29 cellular contexts compared by ENCODE assay signal in the genomic region with DNA sequence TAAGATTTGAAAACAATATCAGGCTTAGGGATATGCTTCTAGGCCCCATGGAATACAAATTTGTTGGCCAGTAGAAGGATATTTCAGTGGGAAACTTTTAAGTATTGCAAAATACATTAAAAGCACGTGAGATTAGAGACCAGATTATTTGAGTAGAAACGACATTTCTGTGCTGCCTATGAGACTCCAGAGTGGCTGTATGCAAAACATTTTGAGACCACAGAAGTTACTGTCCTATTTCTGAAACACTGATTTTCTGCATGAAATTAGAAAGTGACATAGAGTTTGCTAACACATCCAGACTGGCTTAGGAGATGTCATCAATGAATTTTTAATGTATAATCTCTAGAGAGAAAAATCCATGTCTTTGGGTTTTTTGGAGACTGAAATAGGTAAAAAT.
A peak's percentile ranks its signal among the peaks of the same experiment; 100 is the strongest.
DNase-seq lines count a peak whose midpoint lies in the region; ATAC-seq, FAIRE-seq and TF ChIP-seq lines count a peak whose summit lies in the region.
"Had no signal": no experiment of that assay in that cellular context is flagged by ENCODE, and none has a peak within 500 bp of the region (broad histone marks: within the 10 kb centered on the region; RNA-seq: fewer than 3 reads in every experiment).

No MANE protein-coding gene starts in this region.

- in situ Hi-C loops in GM12878 (cut with MboI), result no loop called here

- no peaks in the 10 kb centered on the region; the same call in 2 of the 3 replicates for H3K9me3 ChIP-seq in GM12878 (replicated peaks; ENCODE audit: control insufficient read depth, insufficient read depth, low read length)
- no peaks in the 10 kb centered on the region for H3K9me3 ChIP-seq in A673 (ENCODE audit: low read depth, low read length, poor library complexity, severe bottlenecking)
- H3K9me3 ChIP-seq: adrenal gland, BE2C, Peyer's patch, thyroid gland had no signal

- peak; percentile 73 for ATAC-seq in GM18867 (IDR thresholded peaks at IDR 0.05; ENCODE audit: unreplicated experiment)
- ATAC-seq in GM21515 (IDR thresholded peaks at IDR 0.05; ENCODE audit: unreplicated experiment), result peak; percentile 66
- peak; percentile 90 for ATAC-seq in HG02885 (IDR thresholded peaks at IDR 0.05; ENCODE audit: poor library complexity, unreplicated experiment)
- no peak for ATAC-seq in GM12878
- no peak for ATAC-seq in GM21717 (IDR thresholded peaks at IDR 0.05; ENCODE audit: unreplicated experiment)
- ATAC-seq: activated CD8-positive, alpha-beta T cell treated with anti-CD3 and anti-CD28 coated beads for 36 hours had no signal

- peak; percentile 7 for FAIRE-seq in GM12878 (lab: Jason Lieb, UNC)
- FAIRE-seq: endometrium, H54 had no signal

- no peak for TF ChIP-seq RAD21 in GM12878 (IDR thresholded peaks at IDR 0.05; ENCODE audit: insufficient read depth, low read depth, low read length)

- RAD21 ChIA-PET in GM12878 (lab: Charles Lee; ENCODE audit: unreplicated experiment), result no interaction called here

- H3K9ac ChIP-seq in GM12878 (ENCODE audit: control insufficient read depth, insufficient read depth, low read length), result no peak overlapping the region

- CTCF ChIA-PET in GM12878 (lab: Yijun Ruan, JAX) (no interaction called here), A673 (lab: Charles Lee) (no interaction called here)

- TF ChIP-seq CTCF in GM12878 (IDR thresholded peaks at IDR 0.05 in 2 of 3, conservative IDR thresholded peaks at IDR 0.05 in 1 of 3; ENCODE audit: control insufficient read depth in 2 of 3, extremely low read depth in 1 of 3, insufficient read depth in 1 of 3, low read depth in 3 of 3, low read length in 3 of 3), result no peak
- no peak for TF ChIP-seq CTCF in A673 (conservative IDR thresholded peaks at IDR 0.05; ENCODE audit: low read depth, low read length)

- H3K27me3 ChIP-seq in GM12878 (replicated peaks in 1 of 2; ENCODE audit: control insufficient read depth in 2 of 2, insufficient read depth in 2 of 2, low read length in 1 of 2) (no peaks in the 10 kb centered on the region), A673 (replicated peaks; ENCODE audit: insufficient read depth, low read depth, low read length, poor library complexity) (no peaks in the 10 kb centered on the region)
- H3K27me3 ChIP-seq: adrenal gland, BE2C, esophagus muscularis mucosa, Peyer's patch, thyroid gland had no signal

- H3K4me2 ChIP-seq in GM12878 (ENCODE audit: control insufficient read depth, insufficient read depth), result no peak overlapping the region

- POLR2A ChIA-PET in GM12878 (lab: Charles Lee) (no interaction called here), A673 (lab: Charles Lee; ENCODE audit: low non-redundant PET) (no interaction called here)

- 5% methylated on average over 2 of the region's 2 CpGs for WGBS in GM12878 (ENCODE audit: insufficient coverage, insufficient replicate concordance, low lambda C conversion rate, missing lambda C conversion rate)

- intact Hi-C loops in GM12878 (cut with micrococcal nuclease; ENCODE audit: unreplicated experiment), result no loop called here
- intact Hi-C loops in A673 (cut with micrococcal nuclease; ENCODE audit: unreplicated experiment), result no loop called here

- no peak overlapping the region for H2AFZ ChIP-seq in GM12878 (ENCODE audit: control insufficient read depth, low read depth, low read length)

- H3K4me3 ChIP-seq in GM12878 (no peak overlapping the region), A673 (ENCODE audit: low read depth, low read length, poor library complexity, severe bottlenecking) (no peak overlapping the region)
- H3K4me3 ChIP-seq: adrenal gland, esophagus muscularis mucosa, Peyer's patch, thyroid gland had no signal

- H3K4me1 ChIP-seq in GM12878 (ENCODE audit: control insufficient read depth, insufficient read depth, low read length), result no peaks in the 10 kb centered on the region
- no peaks in the 10 kb centered on the region for H3K4me1 ChIP-seq in A673 (ENCODE audit: insufficient read depth, low read length, poor library complexity, severe bottlenecking)
- H3K4me1 ChIP-seq: adrenal gland, BE2C, esophagus muscularis mucosa, Peyer's patch, thyroid gland had no signal

- H3K27ac ChIP-seq in GM12878 (ENCODE audit: control insufficient read depth, insufficient read depth) (no peak overlapping the region), A673 (ENCODE audit: low read depth, low read length, poor library complexity, severe bottlenecking) (no peak overlapping the region)
- H3K27ac ChIP-seq: adrenal gland, esophagus muscularis mucosa, HL-60, Peyer's patch, thyroid gland had no signal

- H3K36me3 ChIP-seq in GM12878 (ENCODE audit: control insufficient read depth in 2 of 2, insufficient read depth in 2 of 2, low read length in 1 of 2), result no peaks in the 10 kb centered on the region
- no peaks in the 10 kb centered on the region for H3K36me3 ChIP-seq in A673 (ENCODE audit: insufficient read depth, low read length, poor library complexity, severe bottlenecking)
- H3K36me3 ChIP-seq: adrenal gland, BE2C, esophagus muscularis mucosa, Peyer's patch, thyroid gland had no signal

- H4K20me1 ChIP-seq in GM12878 (ENCODE audit: control insufficient read depth, insufficient read depth), result no peaks in the 10 kb centered on the region

- BruUV-seq in GM12878 (replicated peaks; lab: Mats Ljungman, UMichigan), result no TSS peak
- no TSS peak for BruUV-seq in A673 (replicated peaks; lab: Mats Ljungman, UMichigan)

- SMC1A ChIA-PET in GM12878 (lab: Charles Lee; ENCODE audit: uncharacterized antibody, unreplicated experiment), result no interaction called here

- no peaks in the 10 kb centered on the region for H3K79me2 ChIP-seq in GM12878 (ENCODE audit: control insufficient read depth, insufficient read depth, low read length)

- DNase-seq in GM12878 (ENCODE audit: low read depth, low spot score) (no peak), A673 (ENCODE audit: low spot score) (no peak), NCI-H2029 (lab: John Stamatoyannopoulos, UW) (no peak)
- DNase-seq: activated CD4-positive, alpha-beta T cell treated with anti-CD3 and anti-CD28 coated beads for 1 hour; activated CD8-positive, alpha-beta memory T cell treated with anti-CD3 and anti-CD28 coated beads, Interleukin-2, amount 50 U/mL, for 48 hours; activated CD8-positive, alpha-beta T cell treated with anti-CD3 and anti-CD28 coated beads for 36 hours; activated naive CD4-positive, alpha-beta T cell treated with Interleukin-2 at 50 U/mL for 16 hours; adrenal gland; BE2C; CD8-positive, alpha-beta memory T cell; EL; foreskin fibroblast; KBM-7; mesenchymal stem cell; NCI-H2029 treated with DMSO at 0.1 percent for 48 hours; NCI-H526 treated with DMSO at 0.1 percent for 48 hours; nephron progenitor cell; Peyer's patch; SHP77; stimulated activated CD4-positive, alpha-beta T cell treated with anti-CD3 and anti-CD28 coated beads, Interleukin-4, amount 100 ng/mL, for 1 hour; thyroid gland had no signal

- TF ChIP-seq EP300 in GM12878 (IDR thresholded peaks at IDR 0.05; ENCODE audit: borderline replicate concordance in 1 of 2, control insufficient read depth in 1 of 2, low read depth in 2 of 2, low read length in 2 of 2), result no peak

- no peak for TF ChIP-seq POLR2A in GM12878 (IDR thresholded peaks at IDR 0.05; ENCODE audit: low read depth, low read length)

TF ChIP-seq in GM12878, 131 proteins besides CTCF, POLR2A, EP300 and RAD21:
- TF ChIP-seq KLF5 (IDR thresholded peaks at IDR 0.05; ENCODE audit: partially characterized antibody) (no peak), RUNX3 (IDR thresholded peaks at IDR 0.05; ENCODE audit: low read length) (peak; percentile 23; the same call in 1 of the 2 replicates), BHLHE40 (IDR thresholded peaks at IDR 0.05; ENCODE audit: borderline replicate concordance in 1 of 2, low read depth in 2 of 2, low read length in 1 of 2) (0 out of 4 replicates have a peak, but pooled peaks of 1 of the 2 experiments have one; percentile 36)
TF ChIP-seq in GM12878: peak in this region for 2.

Comparison
In these comparisons a context has a peak if more than half of its experiments do, and no peak if none do; other contexts are left out.
1. ATAC-seq: peak in GM18867 (single experiment), GM21515 (single experiment) and HG02885 (single experiment); none in GM12878 (single experiment) and GM21717 (single experiment).